Comparison of ENCODE assay signal across 12 cellular contexts in the genomic region with DNA sequence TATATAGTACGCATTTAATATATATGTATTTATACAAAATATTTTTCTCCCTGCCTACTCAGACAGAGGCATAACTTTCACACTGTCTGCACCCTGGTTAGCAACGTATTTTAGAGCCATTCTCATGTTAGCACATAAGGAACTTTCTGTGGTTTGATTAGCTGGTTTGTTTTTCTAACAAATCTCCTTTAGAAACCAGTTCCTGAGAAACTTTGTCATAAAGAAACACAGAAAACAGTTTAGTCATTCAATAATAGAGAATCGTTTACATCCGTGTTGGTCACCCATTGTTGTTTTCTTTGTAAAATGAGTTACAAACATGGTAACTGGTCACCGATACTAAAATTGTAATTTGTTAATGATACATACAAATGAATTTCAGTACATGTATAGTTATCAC. TPM values are rescaled to one million over a fixed set of nuclear protein-coding genes. Genes with fewer than 3 reads are reported as not detected.
A peak's percentile ranks its signal among the peaks of the same experiment; 100 is the strongest.
DNase-seq lines count a peak whose midpoint lies in the region; ATAC-seq and TF ChIP-seq lines count a peak whose summit lies in the region.
"Had no signal": no experiment of that assay in that cellular context is flagged by ENCODE, and none has a peak within 500 bp of the region (broad histone marks: within the 10 kb centered on the region; RNA-seq: fewer than 3 reads in every experiment).

No MANE protein-coding gene starts in this region.

- no peak overlapping the region for H3K4me3 Mint-ChIP-seq in activated T-helper 1 cell treated with anti-CD3 and anti-CD28 coated beads, Interleukin-12 subunit alpha, Interleukin-12 subunit beta, Interleukin-2, Interleukin-4 antibody, amounts not matched to agents 30 ng/mL and 10 ng/mL and 1 ng/mL, durations not matched to agents 14 hours and 24 hours and 36 hours
- H3K4me3 Mint-ChIP-seq: CD8-positive, alpha-beta memory T cell had no signal

- H3K4me1 Mint-ChIP-seq in activated T-helper 1 cell treated with anti-CD3 and anti-CD28 coated beads, Interleukin-12 subunit alpha, Interleukin-12 subunit beta, Interleukin-2, Interleukin-4 antibody, amounts not matched to agents 30 ng/mL and 10 ng/mL and 1 ng/mL, durations not matched to agents 14 hours and 24 hours and 36 hours (ENCODE audit: low read depth), result peaks cover 16% of the 10 kb centered on the region

- H3K27me3 Mint-ChIP-seq in activated T-helper 1 cell treated with anti-CD3 and anti-CD28 coated beads, Interleukin-12 subunit alpha, Interleukin-12 subunit beta, Interleukin-2, Interleukin-4 antibody, amounts not matched to agents 30 ng/mL and 10 ng/mL and 1 ng/mL, durations not matched to agents 14 hours and 24 hours and 36 hours (ENCODE audit: insufficient read depth), result peaks cover 3% of the 10 kb centered on the region

- no peak overlapping the region for H3K4ac ChIP-seq in mesenchymal stem cell (ENCODE audit: low read depth in 1 of 2, low read length in 2 of 2)

- no peak overlapping the region for H3K14ac ChIP-seq in mesenchymal stem cell (ENCODE audit: low read length in 2 of 2)

- H3K18ac ChIP-seq in mesenchymal stem cell (ENCODE audit: low read depth in 1 of 2, low read length in 2 of 2), result no peak overlapping the region

- H3K4me1 ChIP-seq in mesenchymal stem cell (ENCODE audit: control insufficient read depth, insufficient read depth, low read depth, low read length), result no peaks in the 10 kb centered on the region

- H2BK120ac ChIP-seq in mesenchymal stem cell (ENCODE audit: low read depth, low read length), result no peak overlapping the region

- in situ Hi-C loops in astrocyte of the spinal cord (cut with HindIII; ENCODE audit: low sequenced_read_pairs), result no loop called here

- no peak overlapping the region for H4K91ac ChIP-seq in mesenchymal stem cell (ENCODE audit: low read length)

- no peak overlapping the region for H3K27ac ChIP-seq in mesenchymal stem cell (ENCODE audit: low read length, poor library complexity, severe bottlenecking)
- H3K27ac ChIP-seq: heart left ventricle had no signal

- no peak overlapping the region for H3K4me2 ChIP-seq in mesenchymal stem cell (ENCODE audit: low read length, poor library complexity, severe bottlenecking)

- H2AFZ ChIP-seq in mesenchymal stem cell (ENCODE audit: low read depth, low read length), result no peak overlapping the region

- H3K23ac ChIP-seq in mesenchymal stem cell (ENCODE audit: low read length in 2 of 2), result no peak overlapping the region

- H3K79me1 ChIP-seq in mesenchymal stem cell (replicated peaks; ENCODE audit: low read length, poor library complexity, severe bottlenecking), result peaks cover 5% of the 10 kb centered on the region

- no peak overlapping the region for H2BK15ac ChIP-seq in mesenchymal stem cell (ENCODE audit: low read depth, poor library complexity, severe bottlenecking)

- no peak overlapping the region for H2BK5ac ChIP-seq in mesenchymal stem cell (ENCODE audit: low read depth, low read length, poor library complexity, severe bottlenecking)

- intact Hi-C loops in posterior vena cava (cut with DNase I), result no loop called here
- intact Hi-C loops in activated T-helper 1 cell treated with anti-CD3 and anti-CD28 coated beads, Interleukin-12 subunit alpha, Interleukin-12 subunit beta, Interleukin-2, Interleukin-4 antibody, amounts not matched to agents 30 ng/mL and 10 ng/mL and 1 ng/mL, durations not matched to agents 14 hours and 24 hours and 36 hours (cut with micrococcal nuclease), result no loop called here

- H3K36me3 ChIP-seq in mesenchymal stem cell (ENCODE audit: control insufficient read depth in 1 of 2, insufficient read depth in 2 of 2, low read depth in 1 of 2, low read length in 2 of 2), result no peaks in the 10 kb centered on the region
- H3K36me3 ChIP-seq: heart left ventricle had no signal

- no CpG with 5 or more reads among the region's 5 CpGs for WGBS in mesenchymal stem cell

- ATAC-seq in GM18861 (IDR thresholded peaks at IDR 0.05; ENCODE audit: unreplicated experiment) (peak; percentile 75), GM21423 (IDR thresholded peaks at IDR 0.05; ENCODE audit: unreplicated experiment) (peak; percentile 51), HG03135 (IDR thresholded peaks at IDR 0.05; ENCODE audit: unreplicated experiment) (peak; percentile 58)
- ATAC-seq: heart left ventricle had no signal

- DNase-seq in astrocyte of the spinal cord (ENCODE audit: low read depth, low spot score) (peak; percentile 16), mesenchymal stem cell (no peak), posterior vena cava (ENCODE audit: low spot score) (no peak), D341Med (ENCODE audit: low spot score) (no peak)
- DNase-seq in activated T-helper 1 cell treated with anti-CD3 and anti-CD28 coated beads, Interleukin-12 subunit alpha, Interleukin-12 subunit beta, Interleukin-2, Interleukin-4 antibody, amounts not matched to agents 30 ng/mL and 10 ng/mL and 1 ng/mL, durations not matched to agents 14 hours and 24 hours and 36 hours (ENCODE audit: low spot score), result no peak
- DNase-seq: activated naive CD4-positive, alpha-beta T cell treated with Interleukin-2 at 50 U/mL for 16 hours; CD8-positive, alpha-beta memory T cell; heart left ventricle; RPMI8226 had no signal

- no peak overlapping the region for H4K8ac ChIP-seq in mesenchymal stem cell (ENCODE audit: low read length)

- TF ChIP-seq CTCF in astrocyte of the spinal cord (IDR thresholded peaks at IDR 0.05; ENCODE audit: low read depth, low read length), result no peak

- no peaks in the 10 kb centered on the region for H3K36me3 Mint-ChIP-seq in activated T-helper 1 cell treated with anti-CD3 and anti-CD28 coated beads, Interleukin-12 subunit alpha, Interleukin-12 subunit beta, Interleukin-2, Interleukin-4 antibody, amounts not matched to agents 30 ng/mL and 10 ng/mL and 1 ng/mL, durations not matched to agents 14 hours and 24 hours and 36 hours (ENCODE audit: low read depth)

- H3K9me3 ChIP-seq in mesenchymal stem cell (ENCODE audit: control insufficient read depth, low read length), result no peaks in the 10 kb centered on the region
- H3K9me3 ChIP-seq: heart left ventricle had no signal

- peaks cover 3 to 12% of the 10 kb centered on the region in 2 experiments for H3K27me3 ChIP-seq in mesenchymal stem cell (ENCODE audit: control insufficient read depth in 1 of 2, insufficient read depth in 1 of 2, low read length in 2 of 2)
- H3K27me3 ChIP-seq: heart left ventricle had no signal

- H3K9me3 Mint-ChIP-seq in activated T-helper 1 cell treated with anti-CD3 and anti-CD28 coated beads, Interleukin-12 subunit alpha, Interleukin-12 subunit beta, Interleukin-2, Interleukin-4 antibody, amounts not matched to agents 30 ng/mL and 10 ng/mL and 1 ng/mL, durations not matched to agents 14 hours and 24 hours and 36 hours, result no peaks in the 10 kb centered on the region
- H3K9me3 Mint-ChIP-seq: CD8-positive, alpha-beta memory T cell had no signal

- H3K27ac Mint-ChIP-seq in activated T-helper 1 cell treated with anti-CD3 and anti-CD28 coated beads, Interleukin-12 subunit alpha, Interleukin-12 subunit beta, Interleukin-2, Interleukin-4 antibody, amounts not matched to agents 30 ng/mL and 10 ng/mL and 1 ng/mL, durations not matched to agents 14 hours and 24 hours and 36 hours, result no peak overlapping the region

- no peak overlapping the region for H2BK12ac ChIP-seq in mesenchymal stem cell (ENCODE audit: low read length in 2 of 2)

- H2AK5ac ChIP-seq in mesenchymal stem cell (ENCODE audit: low read length, severe bottlenecking), result no peak overlapping the region

- no peak overlapping the region for H3K9ac ChIP-seq in mesenchymal stem cell (ENCODE audit: low read length)

- H3K4me3 ChIP-seq in astrocyte of the spinal cord (ENCODE audit: low read depth, low read length) (no peak overlapping the region), mesenchymal stem cell (ENCODE audit: insufficient read depth in 1 of 2, low read depth in 1 of 2, low read length in 2 of 2) (no peak overlapping the region)
- H3K4me3 ChIP-seq: heart left ventricle had no signal

RNA-seq across cellular contexts. Expression of a gene that starts 5.9 kb away (rescaled TPM):
- polyA plus RNA-seq in mesenchymal stem cell (2013, experiment 1 of 2), result 59.1 TPM
- polyA plus RNA-seq in mesenchymal stem cell (2013, experiment 2 of 2), result 58.8 TPM
- total RNA-seq in posterior vena cava, result 10 to 100 TPM; 81.6 to 89.7 TPM
- 39.0 and 39.9 TPM in 2 replicates for total RNA-seq in activated T-helper 1 cell treated with anti-CD3 and anti-CD28 coated beads, Interleukin-12 subunit alpha, Interleukin-12 subunit beta, Interleukin-2, Interleukin-4 antibody, amounts not matched to agents 30 ng/mL and 10 ng/mL and 1 ng/mL, durations not matched to agents 14 hours and 24 hours and 36 hours

RNA-seq across cellular contexts. Expression of a gene that starts 10.2 kb away (rescaled TPM):
- 0.04 TPM for polyA plus RNA-seq in mesenchymal stem cell (2013, experiment 1 of 2)
- 0.11 TPM for polyA plus RNA-seq in mesenchymal stem cell (2013, experiment 2 of 2)
- not detected for total RNA-seq in posterior vena cava
- total RNA-seq in activated T-helper 1 cell treated with anti-CD3 and anti-CD28 coated beads, Interleukin-12 subunit alpha, Interleukin-12 subunit beta, Interleukin-2, Interleukin-4 antibody, amounts not matched to agents 30 ng/mL and 10 ng/mL and 1 ng/mL, durations not matched to agents 14 hours and 24 hours and 36 hours, result 0.29 and 0.65 TPM in 2 replicates

RNA-seq across cellular contexts. Expression of a gene that starts 25.5 kb away (rescaled TPM):
- 1.1 TPM for polyA plus RNA-seq in mesenchymal stem cell (2013, experiment 1 of 2)
- polyA plus RNA-seq in mesenchymal stem cell (2013, experiment 2 of 2), result 1.0 TPM
- total RNA-seq in posterior vena cava, result 1 to 10 TPM; 4.1 to 5.9 TPM
- 12.7 and 15.5 TPM in 2 replicates for total RNA-seq in activated T-helper 1 cell treated with anti-CD3 and anti-CD28 coated beads, Interleukin-12 subunit alpha, Interleukin-12 subunit beta, Interleukin-2, Interleukin-4 antibody, amounts not matched to agents 30 ng/mL and 10 ng/mL and 1 ng/mL, durations not matched to agents 14 hours and 24 hours and 36 hours

RNA-seq across cellular contexts. Expression of a gene that starts 25.8 kb away (rescaled TPM):
- 90.2 TPM for polyA plus RNA-seq in mesenchymal stem cell (2013, experiment 1 of 2)
- 93.4 TPM for polyA plus RNA-seq in mesenchymal stem cell (2013, experiment 2 of 2)
- total RNA-seq in posterior vena cava, result 10 to 100 TPM; 37.5 to 41.6 TPM
- 144 and 145 TPM in 2 replicates for total RNA-seq in activated T-helper 1 cell treated with anti-CD3 and anti-CD28 coated beads, Interleukin-12 subunit alpha, Interleukin-12 subunit beta, Interleukin-2, Interleukin-4 antibody, amounts not matched to agents 30 ng/mL and 10 ng/mL and 1 ng/mL, durations not matched to agents 14 hours and 24 hours and 36 hours

RNA-seq across cellular contexts. Expression of a gene that starts 58.4 kb away (rescaled TPM):
- polyA plus RNA-seq in mesenchymal stem cell (2013, experiment 1 of 2), result 21.4 TPM
- 22.7 TPM for polyA plus RNA-seq in mesenchymal stem cell (2013, experiment 2 of 2)
- total RNA-seq in posterior vena cava, result 10 to 100 TPM; 21.1 to 22.7 TPM
- 17.5 and 18.8 TPM in 2 replicates for total RNA-seq in activated T-helper 1 cell treated with anti-CD3 and anti-CD28 coated beads, Interleukin-12 subunit alpha, Interleukin-12 subunit beta, Interleukin-2, Interleukin-4 antibody, amounts not matched to agents 30 ng/mL and 10 ng/mL and 1 ng/mL, durations not matched to agents 14 hours and 24 hours and 36 hours
